ENCODE assay signal across 27 cellular contexts in genomic region chr20:60046436-60046835, GRCh38.
DNase-seq lines count a peak whose midpoint lies in the region; ATAC-seq, FAIRE-seq and TF ChIP-seq lines count a peak whose summit lies in the region.
"Had no signal": no experiment of that assay in that cellular context is flagged by ENCODE, and none has a peak within 500 bp of the region (broad histone marks: within the 10 kb centered on the region; RNA-seq: fewer than 3 reads in every experiment).

No MANE protein-coding gene starts in this region.

- TF ChIP-seq EP300 in HepG2 (IDR thresholded peaks at IDR 0.05; ENCODE audit: low read depth in 2 of 2, low read length in 2 of 2) (no peak), HepG2 (CRISPR knock-in tag; IDR thresholded peaks at IDR 0.05; ENCODE audit: borderline replicate concordance) (no peak)

- in situ Hi-C loops in HepG2 (cut with HindIII; ENCODE audit: extremely low pct_ligation_motif_present, low pct_unique_long_range_greater_than_20kb), result no loop called here

- FAIRE-seq in HepG2 (lab: Jason Lieb, UNC), result no peak
- FAIRE-seq: A549, GM12892, kidney had no signal

- ATAC-seq in HepG2, result no peak
- ATAC-seq: A549; activated naive CD8-positive, alpha-beta T cell treated with anti-CD3 and anti-CD28 coated beads, Interleukin-2, amount 50 U/mL, for 24 hours; activated T-cell treated with anti-CD3 and anti-CD28 coated beads, Interleukin-2, amount 50 U/mL, for 4 hours; SK-N-SH treated with all-trans-retinoic acid at 6 μM for 48 hours; stimulated activated naive B cell treated with anti-CD40 and anti-IgM and Interleukin-4, amounts not matched to agents 10 μg/mL and 1 μg/mL and 100 μg/mL, for 72 hours had no signal

- H3K9me2 ChIP-seq in hepatocyte (replicated peaks; ENCODE audit: insufficient read depth), result no peaks in the 10 kb centered on the region

- H3K4me3 Mint-ChIP-seq in dendritic cell treated with granulocyte-macrophage colony-stimulating factor and Interleukin-4, amounts not matched to agents 40 ng/mL and 50 ng/mL, for 4 days, result no peak overlapping the region
- no peak overlapping the region for H3K4me3 Mint-ChIP-seq in neural crest cell
- H3K4me3 Mint-ChIP-seq in chondrocyte (ENCODE audit: unreplicated experiment), result no peak overlapping the region
- H3K4me3 Mint-ChIP-seq: activated naive CD8-positive, alpha-beta T cell treated with anti-CD3 and anti-CD28 coated beads, Interleukin-2, amount 50 U/mL, for 24 hours; activated T-cell treated with anti-CD3 and anti-CD28 coated beads, Interleukin-2, amount 50 U/mL, for 4 hours; CD8-positive, alpha-beta memory T cell; stimulated activated naive B cell treated with anti-CD40 and anti-IgM and Interleukin-4, amounts not matched to agents 10 μg/mL and 1 μg/mL and 100 μg/mL, for 72 hours had no signal

- H3K79me2 ChIP-seq in HepG2 (ENCODE audit: insufficient read depth, low read length) (no peaks in the 10 kb centered on the region), hepatocyte (no peaks in the 10 kb centered on the region)

- no peaks in the 10 kb centered on the region for H3K36me3 ChIP-seq in liver (ENCODE audit: control insufficient read depth in 4 of 4, insufficient read depth in 3 of 4, low read depth in 1 of 4, low read length in 3 of 4)
- H3K36me3 ChIP-seq in HepG2 (replicated peaks in 1 of 2; ENCODE audit: control insufficient read depth in 1 of 2, insufficient read depth in 2 of 2, low read length in 2 of 2), result no peaks in the 10 kb centered on the region
- H3K36me3 ChIP-seq in hepatocyte (replicated peaks; ENCODE audit: insufficient read depth, low read depth), result no peaks in the 10 kb centered on the region
- H3K36me3 ChIP-seq: thoracic aorta had no signal

- TF ChIP-seq RAD21 in liver (IDR thresholded peaks at IDR 0.05), result no peak
- no peak for TF ChIP-seq RAD21 in HepG2 (CRISPR knock-in tag; IDR thresholded peaks at IDR 0.05)

- no peaks in the 10 kb centered on the region for H3K27me3 Mint-ChIP-seq in dendritic cell treated with granulocyte-macrophage colony-stimulating factor and Interleukin-4, amounts not matched to agents 40 ng/mL and 50 ng/mL, for 4 days
- H3K27me3 Mint-ChIP-seq in neural crest cell (ENCODE audit: low read depth), result no peaks in the 10 kb centered on the region
- H3K27me3 Mint-ChIP-seq in chondrocyte (ENCODE audit: low read depth), result no peaks in the 10 kb centered on the region
- H3K27me3 Mint-ChIP-seq: activated naive CD8-positive, alpha-beta T cell treated with anti-CD3 and anti-CD28 coated beads, Interleukin-2, amount 50 U/mL, for 24 hours had no signal

- POLR2A ChIA-PET in HepG2 (lab: Yijun Ruan, JAX), result no interaction called here

- H3K4me3 ChIP-seq in liver (ENCODE audit: low read depth in 1 of 3, low read length in 3 of 3) (no peak overlapping the region), HepG2 (replicated peaks in 1 of 3; ENCODE audit: insufficient read depth in 1 of 3, low read depth in 2 of 3, low read length in 3 of 3) (no peak overlapping the region), hepatocyte (no peak overlapping the region)
- H3K4me3 ChIP-seq: A549, dorsolateral prefrontal cortex, thoracic aorta had no signal

- H4K20me1 ChIP-seq in HepG2 (ENCODE audit: insufficient read depth, low read length) (no peaks in the 10 kb centered on the region), hepatocyte (ENCODE audit: insufficient read depth, poor library complexity, severe bottlenecking) (no peaks in the 10 kb centered on the region)

- peaks cover 60% of the 10 kb centered on the region for H3K4me1 Mint-ChIP-seq in dendritic cell treated with granulocyte-macrophage colony-stimulating factor and Interleukin-4, amounts not matched to agents 40 ng/mL and 50 ng/mL, for 4 days (ENCODE audit: low read depth)
- H3K4me1 Mint-ChIP-seq in neural crest cell (peaks cover 4% of the 10 kb centered on the region), chondrocyte (ENCODE audit: low read depth) (peaks cover 24% of the 10 kb centered on the region)
- H3K4me1 Mint-ChIP-seq: activated naive CD8-positive, alpha-beta T cell treated with anti-CD3 and anti-CD28 coated beads, Interleukin-2, amount 50 U/mL, for 24 hours; CD8-positive, alpha-beta memory T cell had no signal

- BruUV-seq in HepG2 (replicated peaks; lab: Mats Ljungman, UMichigan), result no TSS peak

- peak overlapping the region; percentile 72 for H3K27ac Mint-ChIP-seq in dendritic cell treated with granulocyte-macrophage colony-stimulating factor and Interleukin-4, amounts not matched to agents 40 ng/mL and 50 ng/mL, for 4 days
- peak overlapping the region; percentile 46 for H3K27ac Mint-ChIP-seq in neural crest cell (ENCODE audit: unreplicated experiment)
- no peak overlapping the region for H3K27ac Mint-ChIP-seq in chondrocyte (ENCODE audit: unreplicated experiment)
- H3K27ac Mint-ChIP-seq: activated naive CD8-positive, alpha-beta T cell treated with anti-CD3 and anti-CD28 coated beads, Interleukin-2, amount 50 U/mL, for 24 hours; progenitor cell of endocrine pancreas; stimulated activated naive B cell treated with anti-CD40 and anti-IgM and Interleukin-4, amounts not matched to agents 10 μg/mL and 1 μg/mL and 100 μg/mL, for 72 hours had no signal

- H3K9me3 ChIP-seq in liver (ENCODE audit: control insufficient read depth in 4 of 4, low read length in 3 of 4), result no peaks in the 10 kb centered on the region
- no peaks in the 10 kb centered on the region for H3K9me3 ChIP-seq in HepG2 (ENCODE audit: low read length)
- H3K9me3 ChIP-seq in hepatocyte (ENCODE audit: low read depth), result no peaks in the 10 kb centered on the region
- H3K9me3 ChIP-seq: A549, thoracic aorta had no signal

- no peaks in the 10 kb centered on the region for H3K36me3 Mint-ChIP-seq in dendritic cell treated with granulocyte-macrophage colony-stimulating factor and Interleukin-4, amounts not matched to agents 40 ng/mL and 50 ng/mL, for 4 days (ENCODE audit: low read depth)
- peaks cover 5% of the 10 kb centered on the region for H3K36me3 Mint-ChIP-seq in neural crest cell (ENCODE audit: low read depth)
- no peaks in the 10 kb centered on the region for H3K36me3 Mint-ChIP-seq in chondrocyte (ENCODE audit: low read depth)
- H3K36me3 Mint-ChIP-seq: stimulated activated naive B cell treated with anti-CD40 and anti-IgM and Interleukin-4, amounts not matched to agents 10 μg/mL and 1 μg/mL and 100 μg/mL, for 72 hours had no signal

- H3K9ac ChIP-seq in liver (ENCODE audit: low read depth in 1 of 2, low read length in 2 of 2), result no peak overlapping the region
- H3K9ac ChIP-seq in HepG2 (ENCODE audit: insufficient read depth, low read depth, low read length), result no peak overlapping the region

- H3K4me2 ChIP-seq in HepG2 (ENCODE audit: low read depth, low read length) (no peak overlapping the region), hepatocyte (no peak overlapping the region)
- H3K4me2 ChIP-seq: A549 had no signal

- TF ChIP-seq CTCF in liver (IDR thresholded peaks at IDR 0.05; ENCODE audit: low read depth, low read length, missing input control) (no peak), HepG2 (CRISPR knock-in tag; IDR thresholded peaks at IDR 0.05) (no peak), neural crest cell (conservative IDR thresholded peaks at IDR 0.05) (no peak), hepatocyte (IDR thresholded peaks at IDR 0.05; ENCODE audit: poor library complexity) (no peak), chondrocyte (IDR thresholded peaks at IDR 0.05) (no peak)

- no peaks in the 10 kb centered on the region for H3K9me3 Mint-ChIP-seq in dendritic cell treated with granulocyte-macrophage colony-stimulating factor and Interleukin-4, amounts not matched to agents 40 ng/mL and 50 ng/mL, for 4 days
- no peaks in the 10 kb centered on the region for H3K9me3 Mint-ChIP-seq in neural crest cell
- peaks cover 6% of the 10 kb centered on the region for H3K9me3 Mint-ChIP-seq in chondrocyte (ENCODE audit: low read depth)
- H3K9me3 Mint-ChIP-seq: activated naive CD8-positive, alpha-beta T cell treated with anti-CD3 and anti-CD28 coated beads, Interleukin-2, amount 50 U/mL, for 24 hours; activated T-cell treated with anti-CD3 and anti-CD28 coated beads, Interleukin-2, amount 50 U/mL, for 4 hours; CD8-positive, alpha-beta memory T cell had no signal

- no peak for TF ChIP-seq POLR2A in HepG2 (IDR thresholded peaks at IDR 0.05; ENCODE audit: insufficient read depth in 1 of 2, low read depth in 2 of 2, low read length in 2 of 2)

- DNase-seq in HepG2 (ENCODE audit: low spot score) (no peak), neural crest cell (ENCODE audit: low read depth, low spot score) (no peak), hepatocyte (ENCODE audit: low spot score) (no peak), SHP77 (lab: John Stamatoyannopoulos, UW) (no peak), chondrocyte (ENCODE audit: low spot score) (no peak)
- DNase-seq in activated CD4-positive, alpha-beta T cell treated with anti-CD3 and anti-CD28 coated beads, Interleukin-2, amount 50 U/mL, for 48 hours, result no peak
- DNase-seq: activated CD4-positive, alpha-beta T cell treated with anti-CD3 and anti-CD28 coated beads for 4 hours; activated naive CD8-positive, alpha-beta T cell treated with anti-CD3 and anti-CD28 coated beads, Interleukin-2, amount 50 U/mL, for 24 hours; activated T-cell treated with anti-CD3 and anti-CD28 coated beads, Interleukin-2, amount 50 U/mL, for 4 hours; CD8-positive, alpha-beta memory T cell; dorsolateral prefrontal cortex; GOT3; kidney; NCI-H2029; NCI-H2227 treated with DMSO at 0.1 percent for 48 hours; NCI-H774; RPMI8226; stimulated activated CD4-positive, alpha-beta T cell treated with anti-CD3 and anti-CD28 coated beads, Interleukin-15, amount 100 ng/mL, for 24 hours; stimulated activated naive B cell treated with anti-CD40 and anti-IgM and Interleukin-4, amounts not matched to agents 10 μg/mL and 1 μg/mL and 100 μg/mL, for 72 hours; T-helper 2 cell had no signal

- WGBS in liver, result 93% methylated on average over 2 of the region's 2 CpGs
- WGBS in HepG2 (ENCODE audit: low lambda C conversion rate), result 40% methylated on average over 2 of the region's 2 CpGs
- 87% methylated on average over 2 of the region's 2 CpGs for WGBS in hepatocyte (ENCODE audit: low lambda C conversion rate, missing lambda C conversion rate)

- peaks cover 0 to 11% (median 0%) of the 10 kb centered on the region in 4 donors for H3K27me3 ChIP-seq in liver (ENCODE audit: control insufficient read depth in 4 of 4, insufficient read depth in 4 of 4, low read length in 3 of 4)
- peaks cover 0 to 2% of the 10 kb centered on the region in 2 experiments; a peak in 1 of 5 replicates for H3K27me3 ChIP-seq in HepG2 (ENCODE audit: control insufficient read depth in 1 of 2, insufficient read depth in 2 of 2, low read length in 2 of 2)
- H3K27me3 ChIP-seq in hepatocyte, result peaks cover under 1% of the 10 kb centered on the region

- CTCF ChIA-PET in HepG2 (lab: Yijun Ruan, JAX; ENCODE audit: low intra/inter-chr PET ratio, low total read pairs), result no interaction called here

- H2AFZ ChIP-seq in HepG2 (ENCODE audit: low read length) (no peak overlapping the region), hepatocyte (no peak overlapping the region)

- no peaks in the 10 kb centered on the region for H3K4me1 ChIP-seq in liver (ENCODE audit: control insufficient read depth in 4 of 4, insufficient read depth in 4 of 4, low read length in 3 of 4)
- H3K4me1 ChIP-seq in HepG2 (ENCODE audit: insufficient read depth, low read length), result no peaks in the 10 kb centered on the region
- H3K4me1 ChIP-seq in hepatocyte (ENCODE audit: insufficient read depth), result no peaks in the 10 kb centered on the region

- H3K27ac ChIP-seq in liver (ENCODE audit: low read depth in 1 of 2, low read length in 2 of 2) (peak overlapping the region; percentile 16 to 39), HepG2 (ENCODE audit: extremely low read length, insufficient read depth, low read length) (no peak overlapping the region), hepatocyte (no peak overlapping the region)
- H3K27ac ChIP-seq: A549 had no signal

- intact Hi-C loops in HepG2 (cut with micrococcal nuclease; ENCODE audit: unreplicated experiment), result no loop called here
- intact Hi-C loops in dendritic cell treated with granulocyte-macrophage colony-stimulating factor and Interleukin-4, amounts not matched to agents 40 ng/mL and 50 ng/mL, for 4 days (cut with micrococcal nuclease), result no loop called here

Comparison
In these comparisons a context has a peak if more than half of its experiments do, and no peak if none do; other contexts are left out.
1. H3K27ac ChIP-seq: peak in liver (2 of 2); none in HepG2 (single experiment) and hepatocyte (single experiment).